ENCODE assay signal across 1 cellular context in the genomic region with DNA sequence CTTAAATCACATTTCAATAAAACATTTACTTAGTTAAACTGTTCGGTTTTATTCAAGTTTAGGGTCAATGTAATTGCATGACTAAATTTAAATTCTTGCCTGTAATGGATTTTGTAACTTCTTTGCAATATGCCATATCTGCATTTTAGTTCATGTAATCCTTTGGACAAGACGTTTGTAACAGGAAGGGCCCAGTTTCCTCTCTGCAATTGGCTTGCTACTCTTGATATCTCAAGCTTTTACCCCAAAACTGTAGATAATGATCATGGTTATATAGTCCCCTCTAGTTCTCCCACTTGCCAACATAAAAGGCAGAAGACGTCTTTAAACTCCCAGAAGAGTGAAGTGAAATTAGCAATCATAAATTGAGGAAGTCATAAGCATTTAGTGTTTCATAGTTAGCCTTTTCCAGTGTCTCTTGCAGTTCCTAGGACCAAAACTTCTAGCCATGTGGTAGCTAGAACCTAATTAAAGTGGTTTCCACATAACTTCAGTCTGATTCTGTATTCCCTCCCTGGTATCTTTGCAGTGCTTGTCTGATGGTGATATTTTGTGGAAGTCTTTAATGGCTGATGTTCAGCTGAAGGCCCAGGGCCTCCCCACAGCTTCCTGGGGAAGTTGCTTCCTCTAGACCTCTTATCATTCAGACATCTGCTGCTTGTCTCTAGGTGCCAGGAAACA.
TF ChIP-seq lines count a peak whose summit lies in the region.

No MANE protein-coding gene starts in this region.

TF ChIP-seq in K562, 482 proteins besides CTCF, POLR2A, EP300 and RAD21 (continued from another document):
- TF ChIP-seq, protein P1, sequence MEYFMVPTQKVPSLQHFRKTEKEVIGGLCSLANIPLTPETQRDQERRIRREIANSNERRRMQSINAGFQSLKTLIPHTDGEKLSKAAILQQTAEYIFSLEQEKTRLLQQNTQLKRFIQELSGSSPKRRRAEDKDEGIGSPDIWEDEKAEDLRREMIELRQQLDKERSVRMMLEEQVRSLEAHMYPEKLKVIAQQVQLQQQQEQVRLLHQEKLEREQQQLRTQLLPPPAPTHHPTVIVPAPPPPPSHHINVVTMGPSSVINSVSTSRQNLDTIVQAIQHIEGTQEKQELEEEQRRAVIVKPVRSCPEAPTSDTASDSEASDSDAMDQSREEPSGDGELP (CRISPR knock-in tag; IDR thresholded peaks at IDR 0.05; ENCODE audit: borderline replicate concordance) = no peak
- no peak for TF ChIP-seq KDM4B (IDR thresholded peaks at IDR 0.05; ENCODE audit: borderline replicate concordance in 2 of 2, low read depth in 1 of 2)
- TF ChIP-seq ATF7 (IDR thresholded peaks at IDR 0.05) = no peak
- TF ChIP-seq DLX4 (CRISPR knock-in tag; IDR thresholded peaks at IDR 0.05) = no peak
- TF ChIP-seq TCF7L2 (IDR thresholded peaks at IDR 0.05; ENCODE audit: low read depth, low read length) = no peak
- TF ChIP-seq, protein P2, sequence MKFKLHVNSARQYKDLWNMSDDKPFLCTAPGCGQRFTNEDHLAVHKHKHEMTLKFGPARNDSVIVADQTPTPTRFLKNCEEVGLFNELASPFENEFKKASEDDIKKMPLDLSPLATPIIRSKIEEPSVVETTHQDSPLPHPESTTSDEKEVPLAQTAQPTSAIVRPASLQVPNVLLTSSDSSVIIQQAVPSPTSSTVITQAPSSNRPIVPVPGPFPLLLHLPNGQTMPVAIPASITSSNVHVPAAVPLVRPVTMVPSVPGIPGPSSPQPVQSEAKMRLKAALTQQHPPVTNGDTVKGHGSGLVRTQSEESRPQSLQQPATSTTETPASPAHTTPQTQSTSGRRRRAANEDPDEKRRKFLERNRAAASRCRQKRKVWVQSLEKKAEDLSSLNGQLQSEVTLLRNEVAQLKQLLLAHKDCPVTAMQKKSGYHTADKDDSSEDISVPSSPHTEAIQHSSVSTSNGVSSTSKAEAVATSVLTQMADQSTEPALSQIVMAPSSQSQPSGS (CRISPR knock-in tag; IDR thresholded peaks at IDR 0.05) = no peak
- no peak for TF ChIP-seq ZNF511 (CRISPR knock-in tag; IDR thresholded peaks at IDR 0.05)
- no peak for TF ChIP-seq IRF2 (CRISPR knock-in tag; IDR thresholded peaks at IDR 0.05)
- TF ChIP-seq ZC3H11A (IDR thresholded peaks at IDR 0.05; ENCODE audit: low read depth, low read length) = no peak
- TF ChIP-seq SMAD4 (CRISPR knock-in tag; conservative IDR thresholded peaks at IDR 0.05) = peak; percentile 71; the same call in 1 of the 2 replicates
- TF ChIP-seq ETV6 (IDR thresholded peaks at IDR 0.05; ENCODE audit: borderline replicate concordance in 1 of 2, low read depth in 2 of 2, low read length in 1 of 2) = peak in 1 of 2 experiments; percentile 87; a peak in 2 of 4 replicates
- no peak for TF ChIP-seq ETV6 (CRISPR knock-in tag; IDR thresholded peaks at IDR 0.05; ENCODE audit: borderline replicate concordance)
- no peak for TF ChIP-seq MXI1 (IDR thresholded peaks at IDR 0.05; ENCODE audit: low read depth, low read length)
- no peak for TF ChIP-seq HMGN3 (IDR thresholded peaks at IDR 0.05; ENCODE audit: borderline replicate concordance, extremely low read depth, insufficient read length, low read depth, low read length)
- TF ChIP-seq CEBPZ (IDR thresholded peaks at IDR 0.05; ENCODE audit: borderline replicate concordance, low read depth, low read length) = no peak
- TF ChIP-seq EZH2 (IDR thresholded peaks at IDR 0.05; ENCODE audit: borderline replicate concordance, low read depth, low read length) = no peak
- TF ChIP-seq ZNF384 (IDR thresholded peaks at IDR 0.05; ENCODE audit: low read depth, low read length) = no peak
- peak; percentile 9; the same call in 1 of the 2 replicates for TF ChIP-seq TEAD4 (IDR thresholded peaks at IDR 0.05; ENCODE audit: low read length)
- TF ChIP-seq TEAD4 (CRISPR knock-in tag; IDR thresholded peaks at IDR 0.05; ENCODE audit: borderline replicate concordance) = no peak
- no peak for TF ChIP-seq CCNT2 (IDR thresholded peaks at IDR 0.05; ENCODE audit: borderline replicate concordance, extremely low read depth, insufficient read length, low read depth, low read length)
- TF ChIP-seq NFATC3 (IDR thresholded peaks at IDR 0.05) = no peak
- TF ChIP-seq ZNF766 (CRISPR knock-in tag; conservative IDR thresholded peaks at IDR 0.05) = peak; percentile 74
- TF ChIP-seq, protein P3, sequence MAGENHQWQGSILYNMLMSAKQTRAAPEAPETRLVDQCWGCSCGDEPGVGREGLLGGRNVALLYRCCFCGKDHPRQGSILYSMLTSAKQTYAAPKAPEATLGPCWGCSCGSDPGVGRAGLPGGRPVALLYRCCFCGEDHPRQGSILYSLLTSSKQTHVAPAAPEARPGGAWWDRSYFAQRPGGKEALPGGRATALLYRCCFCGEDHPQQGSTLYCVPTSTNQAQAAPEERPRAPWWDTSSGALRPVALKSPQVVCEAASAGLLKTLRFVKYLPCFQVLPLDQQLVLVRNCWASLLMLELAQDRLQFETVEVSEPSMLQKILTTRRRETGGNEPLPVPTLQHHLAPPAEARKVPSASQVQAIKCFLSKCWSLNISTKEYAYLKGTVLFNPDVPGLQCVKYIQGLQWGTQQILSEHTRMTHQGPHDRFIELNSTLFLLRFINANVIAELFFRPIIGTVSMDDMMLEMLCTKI (IDR thresholded peaks at IDR 0.05; ENCODE audit: partially characterized antibody) = no peak
- TF ChIP-seq GABPA (tag; conservative IDR thresholded peaks at IDR 0.05; ENCODE audit: low read depth) = peak; percentile 27; the same call in 1 of the 2 replicates
